In the genomic region with DNA sequence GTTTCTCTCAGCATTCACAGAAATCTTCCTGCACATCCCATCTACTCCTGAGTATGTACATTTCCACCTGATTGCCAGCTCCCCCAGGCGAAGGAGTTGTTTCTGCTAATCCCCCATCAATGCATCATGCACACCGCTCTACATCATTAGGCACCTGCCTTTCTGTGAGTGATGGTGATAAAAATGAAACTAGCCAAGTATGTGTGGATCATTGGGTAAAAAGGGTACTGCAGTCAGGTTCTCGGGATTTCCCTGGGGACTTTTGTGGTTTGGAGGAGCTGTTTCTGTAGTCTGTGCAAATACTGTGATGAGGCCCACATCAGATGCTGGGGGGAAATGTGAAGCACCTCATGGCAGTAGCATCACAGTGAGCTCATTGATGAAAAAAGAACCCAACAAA, we compare ENCODE assay signal across 9 cellular contexts. TPM values are rescaled to one million over a fixed set of nuclear protein-coding genes. Genes with fewer than 3 reads are reported as not detected.
DNase-seq lines count a peak whose midpoint lies in the region; ATAC-seq, FAIRE-seq and TF ChIP-seq lines count a peak whose summit lies in the region.
"Had no signal": no experiment of that assay in that cellular context is flagged by ENCODE, and none has a peak within 500 bp of the region (broad histone marks: within the 10 kb centered on the region; RNA-seq: fewer than 3 reads in every experiment).

No MANE protein-coding gene starts in this region.

- no peaks in the 10 kb centered on the region for H3K79me1 ChIP-seq in H9 (ENCODE audit: insufficient read depth, low read depth, low read length, poor library complexity, severe bottlenecking)

- no peak overlapping the region for H3K23ac ChIP-seq in H9 (ENCODE audit: insufficient read length, low read depth, low read length)

- H3F3A ChIP-seq in neural progenitor cell (ENCODE audit: low read depth): no peaks in the 10 kb centered on the region

- H2BK15ac ChIP-seq in H9 (ENCODE audit: low read depth, low read length): no peak overlapping the region

- H2BK5ac ChIP-seq in H9 (ENCODE audit: insufficient read length, low read length): no peak overlapping the region

- peak; percentile 86 for ATAC-seq in activated T-helper 17 cell treated with anti-CD3 and anti-CD28 coated beads, Interleukin-2, amount 50 U/mL, for 72 hours (replicated peaks)
- ATAC-seq: HCT116 had no signal

- no peak overlapping the region for H3T11ph ChIP-seq in H9 (ENCODE audit: low read length)

- H2BK12ac ChIP-seq in H9 (ENCODE audit: insufficient read length, low read depth, low read length): no peak overlapping the region

- peaks cover 0 to 5% (median 0%) of the 10 kb centered on the region in 3 experiments; a peak in 2 of 7 replicates for H3K36me3 Mint-ChIP-seq in H9 (ENCODE audit: insufficient read depth in 1 of 3, low read depth in 3 of 3)
- peaks cover 22% of the 10 kb centered on the region for H3K36me3 Mint-ChIP-seq in activated T-helper 17 cell treated with anti-CD3 and anti-CD28 coated beads, Interleukin-2, amount 50 U/mL, for 72 hours (ENCODE audit: low read depth)
- peaks cover 4% of the 10 kb centered on the region for H3K36me3 Mint-ChIP-seq in neural progenitor cell

- H3K9me3 Mint-ChIP-seq in H9 (peaks cover 8% of the 10 kb centered on the region in 2 experiments; a peak in 4 of 5 replicates), neural progenitor cell (peaks cover 9% of the 10 kb centered on the region)
- H3K9me3 Mint-ChIP-seq in activated T-helper 17 cell treated with anti-CD3 and anti-CD28 coated beads, Interleukin-2, amount 50 U/mL, for 72 hours: no peaks in the 10 kb centered on the region

- H2AFZ ChIP-seq in H9 (ENCODE audit: low read length) (no peak overlapping the region), neural progenitor cell (replicated peaks) (no peak overlapping the region)

- peak overlapping the region; percentile 57 for H3K18ac ChIP-seq in H9 (ENCODE audit: insufficient read length, low read depth, low read length)

- H3K4me2 ChIP-seq in H9 (ENCODE audit: insufficient read depth, insufficient read length, low read length): no peak overlapping the region
- H3K4me2 ChIP-seq in neural progenitor cell: no peak overlapping the region

- peaks cover 4% of the 10 kb centered on the region; the same call in 1 of the 2 replicates for H3K27me3 Mint-ChIP-seq in H9 (ENCODE audit: low read depth)
- no peaks in the 10 kb centered on the region for H3K27me3 Mint-ChIP-seq in activated T-helper 17 cell treated with anti-CD3 and anti-CD28 coated beads, Interleukin-2, amount 50 U/mL, for 72 hours
- H3K27me3 Mint-ChIP-seq in neural progenitor cell (ENCODE audit: insufficient read depth, low read depth): peaks cover 2% of the 10 kb centered on the region

- no peak overlapping the region for H3K4me3 ChIP-seq in neural progenitor cell

- H4K91ac ChIP-seq in H9 (ENCODE audit: insufficient read length, low read depth, low read length): no peak overlapping the region

- no peaks in the 10 kb centered on the region for H3K36me3 ChIP-seq in neural progenitor cell

- TF ChIP-seq CTCF in H9 (conservative IDR thresholded peaks at IDR 0.05) (no peak), neural progenitor cell (IDR thresholded peaks at IDR 0.05) (no peak)

- no peak overlapping the region for H3K27ac Mint-ChIP-seq in H9
- H3K27ac Mint-ChIP-seq in activated T-helper 17 cell treated with anti-CD3 and anti-CD28 coated beads, Interleukin-2, amount 50 U/mL, for 72 hours: peak overlapping the region; percentile 91
- H3K27ac Mint-ChIP-seq in neural progenitor cell: no peak overlapping the region

- no peak overlapping the region for H2BK120ac ChIP-seq in H9 (ENCODE audit: low read depth, low read length, poor library complexity, severe bottlenecking)

- H3K27ac ChIP-seq in H9 (ENCODE audit: insufficient read length, low read depth, low read length) (no peak overlapping the region), neural progenitor cell (no peak overlapping the region)

- no peaks in the 10 kb centered on the region for H3K9me3 ChIP-seq in H9 (ENCODE audit: control insufficient read depth, low read depth, low read length)
- H3K9me3 ChIP-seq in neural progenitor cell (ENCODE audit: low read depth): no peaks in the 10 kb centered on the region

- H3K23me2 ChIP-seq in H9 (ENCODE audit: insufficient read length, low read depth, low read length, poor library complexity, severe bottlenecking): no peaks in the 10 kb centered on the region

- H3K4me3 Mint-ChIP-seq in H9: no peak overlapping the region
- peak overlapping the region; percentile 73 for H3K4me3 Mint-ChIP-seq in activated T-helper 17 cell treated with anti-CD3 and anti-CD28 coated beads, Interleukin-2, amount 50 U/mL, for 72 hours
- no peak overlapping the region for H3K4me3 Mint-ChIP-seq in neural progenitor cell

- H4K8ac ChIP-seq in H9 (replicated peaks; ENCODE audit: insufficient read length, low read depth, low read length): no peak overlapping the region

- H3K27me3 ChIP-seq in H9 (ENCODE audit: insufficient read depth, low read length): no peaks in the 10 kb centered on the region
- no peaks in the 10 kb centered on the region for H3K27me3 ChIP-seq in neural progenitor cell

- no peak for DNase-seq in GM12891 (ENCODE audit: insufficient read length, low spot score)
- no peak for DNase-seq in H9
- peak; percentile 57 to 82 for DNase-seq in NCI-H187 (lab: John Stamatoyannopoulos, UW)
- DNase-seq in stimulated activated CD4-positive, alpha-beta T cell treated with anti-CD3 and anti-CD28 coated beads, TNF-alpha, amount 100 ng/mL, for 24 hours (ENCODE audit: low read depth in 3 of 3): peak; percentile 58 to 80 (median 70)
- no peak for DNase-seq in NCI-H1105 treated with DMSO at 0.1 percent for 48 hours (lab: John Stamatoyannopoulos, UW)
- DNase-seq in inferior parietal cortex (ENCODE audit: extremely low spot score): no peak
- DNase-seq in neural progenitor cell (ENCODE audit: low spot score): no peak

- H3K4me1 Mint-ChIP-seq in H9 (no peaks in the 10 kb centered on the region), neural progenitor cell (no peaks in the 10 kb centered on the region)
- H3K4me1 Mint-ChIP-seq in activated T-helper 17 cell treated with anti-CD3 and anti-CD28 coated beads, Interleukin-2, amount 50 U/mL, for 72 hours: peaks cover 62% of the 10 kb centered on the region

- H4K5ac ChIP-seq in H9 (ENCODE audit: insufficient read length, low read depth, low read length): no peak overlapping the region

- FAIRE-seq in GM12891 (lab: Jason Lieb, UNC): peak; percentile 95

- H3K79me2 ChIP-seq in H9 (ENCODE audit: insufficient read depth, low read length) (no peaks in the 10 kb centered on the region; the same call in 1 of the 2 replicates), neural progenitor cell (ENCODE audit: low read depth) (no peaks in the 10 kb centered on the region)

- TF ChIP-seq POLR2A in GM12891 (IDR thresholded peaks at IDR 0.05; ENCODE audit: low read depth, low read length): peak; percentile 36; the same call in 1 of the 2 replicates

- no peak overlapping the region for H3K14ac ChIP-seq in H9 (ENCODE audit: insufficient read depth, low read length)

- H3K56ac ChIP-seq in H9 (ENCODE audit: insufficient read length, low read depth, low read length): no peak overlapping the region

- no peak overlapping the region for H3K4ac ChIP-seq in H9 (ENCODE audit: low read depth, low read length)

- H2BK20ac ChIP-seq in H9 (ENCODE audit: low read depth, low read length, poor library complexity, severe bottlenecking): no peak overlapping the region

- H4K20me1 ChIP-seq in H9 (ENCODE audit: control insufficient read depth, insufficient read depth, insufficient read length): no peaks in the 10 kb centered on the region
- no peaks in the 10 kb centered on the region for H4K20me1 ChIP-seq in neural progenitor cell (ENCODE audit: low read depth)

- H3K4me1 ChIP-seq in H9 (ENCODE audit: insufficient read depth, low read length) (no peaks in the 10 kb centered on the region), neural progenitor cell (no peaks in the 10 kb centered on the region)

- WGBS in H9 (ENCODE audit: extremely low coverage, insufficient read length, low lambda C conversion rate): no CpG with 5 or more reads among the region's 3 CpGs

- no peak overlapping the region for H3K9ac ChIP-seq in H9 (ENCODE audit: extremely low read depth, insufficient read length, low read length)
- no peak overlapping the region for H3K9ac ChIP-seq in neural progenitor cell

- no peak overlapping the region for H2AK5ac ChIP-seq in H9 (ENCODE audit: insufficient read length, low read length)

TF ChIP-seq in GM12891, 5 proteins besides CTCF, POLR2A, EP300 and RAD21:
- TF ChIP-seq PAX5 (IDR thresholded peaks at IDR 0.05; ENCODE audit: insufficient read depth, low read length, severe bottlenecking): no peak
- TF ChIP-seq POU2F2 (IDR thresholded peaks at IDR 0.05; ENCODE audit: low read depth, low read length): peak; percentile 94
- peak; percentile 58; the same call in 1 of the 2 replicates for TF ChIP-seq POLR2AphosphoS5 (IDR thresholded peaks at IDR 0.05; ENCODE audit: low read depth, low read length)
- TF ChIP-seq SPI1 (IDR thresholded peaks at IDR 0.05; ENCODE audit: low read depth, low read length): peak; percentile 41
- no peak for TF ChIP-seq TAF1 (IDR thresholded peaks at IDR 0.05; ENCODE audit: low read depth, low read length)
TF ChIP-seq in GM12891: peak in this region for 3.

RNA-seq across cellular contexts. Expression of gene CAMK4, which starts 30.4 kb away (rescaled TPM):
- polyA plus RNA-seq in GM12891 (2012; ENCODE audit: low read depth, missing spikeins): 19.3 TPM
- 6.3 and 7.9 TPM in 2 replicates for total RNA-seq in H9 (2021)
- 10 to 100 TPM; 36.0 to 37.0 TPM for total RNA-seq in activated T-helper 17 cell treated with anti-CD3 and anti-CD28 coated beads, Interleukin-2, amount 50 U/mL, for 72 hours
- 3.3 and 5.0 TPM in 2 replicates for total RNA-seq in neural progenitor cell (ENCODE audit: low replicate concordance)

Comparison
In these comparisons a context has a peak if more than half of its experiments do, and no peak if none do; other contexts are left out.
1. DNase-seq: peak in NCI-H187 (2 of 2) and stimulated activated CD4-positive, alpha-beta T cell treated with anti-CD3 and anti-CD28 coated beads, TNF-alpha, amount 100 ng/mL, for 24 hours (3 of 3); none in GM12891 (single experiment), H9 (single experiment), NCI-H1105 treated with DMSO at 0.1 percent for 48 hours (single experiment), inferior parietal cortex (single experiment) and neural progenitor cell (single experiment).